ENCODE assay signal across 19 cellular contexts in the genomic region with DNA sequence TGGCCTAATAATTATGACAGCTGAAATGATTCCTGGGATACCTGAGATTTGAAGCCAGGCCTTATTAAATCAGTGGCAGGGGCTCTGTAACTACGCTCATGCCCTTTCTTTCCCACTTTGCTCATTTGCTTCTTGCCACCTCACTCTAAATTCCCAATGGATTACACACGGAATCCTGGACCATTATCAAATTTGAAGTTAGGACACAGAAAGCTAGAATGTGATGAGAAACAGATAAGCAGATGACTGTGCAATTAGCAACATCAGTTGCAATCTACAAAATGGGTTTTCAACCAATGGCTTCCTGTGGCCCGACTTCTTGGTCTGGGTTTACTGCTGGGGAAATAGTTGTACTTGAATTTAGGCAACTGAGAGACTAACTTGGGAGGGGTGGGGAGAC.
DNase-seq lines count a peak whose midpoint lies in the region; ATAC-seq and TF ChIP-seq lines count a peak whose summit lies in the region.
"Had no signal": no experiment of that assay in that cellular context is flagged by ENCODE, and none has a peak within 500 bp of the region (broad histone marks: within the 10 kb centered on the region; RNA-seq: fewer than 3 reads in every experiment).

No MANE protein-coding gene starts in this region.

- no peak overlapping the region for H3K18ac ChIP-seq in IMR-90 (ENCODE audit: low read depth, low read length)

- in situ Hi-C loops in IMR-90 (cut with MboI; ENCODE audit: low sequenced_read_pairs), result no loop called here

- intact Hi-C loops in IMR-90 (cut with micrococcal nuclease) (no loop called here), Right ventricle myocardium superior (cut with DNase I) (no loop called here)

- no peak overlapping the region for H2BK5ac ChIP-seq in IMR-90 (ENCODE audit: low read depth, low read length, poor library complexity, severe bottlenecking)

- WGBS in IMR-90 (ENCODE audit: extremely low coverage in 2 of 2, insufficient read length in 1 of 2), 2 experiments, result 83% methylated on average over 1 of the region's 3 CpGs; no CpG with 5 or more reads in 1 of the 2 experiments

- H2BK15ac ChIP-seq in IMR-90 (ENCODE audit: low read depth, low read length), result no peak overlapping the region

- H3K56ac ChIP-seq in IMR-90 (ENCODE audit: extremely low read depth, insufficient read depth, low read length), result no peak overlapping the region

- no peak for ATAC-seq in IMR-90 (ENCODE audit: low read depth)
- ATAC-seq in Right ventricle myocardium superior (ENCODE audit: poor library complexity), result no peak
- ATAC-seq: CD8-positive, alpha-beta T cell had no signal

- no peak for TF ChIP-seq RAD21 in IMR-90 (IDR thresholded peaks at IDR 0.05; ENCODE audit: low read length)

- dilution Hi-C loops in IMR-90 (cut with HindIII; ENCODE audit: low sequenced_read_pairs, unreplicated experiment), result no loop called here

- POLR2A ChIA-PET in IMR-90 (lab: Charles Lee; ENCODE audit: unreplicated experiment), result interaction anchor here (0.6 kb wide), 1 partner anchor 48 kb away, joined by 4 read pairs; no protein-coding TSS in a partner anchor

- H3K4me3 ChIP-seq in IMR-90 (ENCODE audit: insufficient read depth, low read depth, low read length) (no peak overlapping the region), foreskin fibroblast (ENCODE audit: low read depth in 1 of 2, low read length in 2 of 2) (no peak overlapping the region)
- H3K4me3 ChIP-seq in effector memory CD4-positive, alpha-beta T cell (ENCODE audit: insufficient read depth, low read depth, low read length, poor library complexity, severe bottlenecking), result no peak overlapping the region
- H3K4me3 ChIP-seq: BLaER1 treated with 17β-estradiol and CSF1 and Interleukin-3, amounts not matched to agents 10 nM and 100 nM; HAP-1 had no signal

- H2BK20ac ChIP-seq in IMR-90 (ENCODE audit: low read depth, low read length), result peak overlapping the region; percentile 31; the same call in 1 of the 2 replicates

- H3K36me3 ChIP-seq in IMR-90 (ENCODE audit: control insufficient read depth, insufficient read depth, low read length), result no peaks in the 10 kb centered on the region
- no peaks in the 10 kb centered on the region for H3K36me3 ChIP-seq in effector memory CD4-positive, alpha-beta T cell (ENCODE audit: control insufficient read depth, insufficient read depth, low read length)
- H3K36me3 ChIP-seq: BLaER1 treated with 17β-estradiol and CSF1 and Interleukin-3, amounts not matched to agents 10 nM and 100 nM; HAP-1 had no signal

- H4K8ac ChIP-seq in IMR-90 (ENCODE audit: low read depth in 2 of 2, low read length in 2 of 2), result no peak overlapping the region

- DNase-seq in Daoy (ENCODE audit: low read depth) (peak; percentile 57), IMR-90 (peak; percentile 33), amniotic epithelial cell (ENCODE audit: low read depth) (peak; percentile 44), foreskin fibroblast (peak; percentile 38 to 56), ecto neural progenitor cell (ENCODE audit: low spot score) (no peak), Right ventricle myocardium superior (no peak)
- DNase-seq in activated CD8-positive, alpha-beta memory T cell treated with anti-CD3 and anti-CD28 coated beads for 24 hours, result no peak
- DNase-seq in effector memory CD4-positive, alpha-beta T cell, result no peak
- DNase-seq: Calu3; CD8-positive, alpha-beta T cell; DMS53; Kasumi-1; NCI-H1092 treated with DMSO at 0.1 percent for 48 hours; NCI-H2081 treated with DMSO at 0.1 percent for 48 hours; NCI-H774; OCI-M1; SHP77 treated with DMSO at 0.1 percent for 48 hours had no signal

- H3K14ac ChIP-seq in IMR-90 (replicated peaks; ENCODE audit: low read depth, low read length), result 0 out of 2 replicates have a peak overlapping the region, but pooled peaks have one; percentile 2

- H2AK5ac ChIP-seq in IMR-90 (ENCODE audit: low read depth, low read length), result no peak overlapping the region

- CTCF ChIA-PET in IMR-90 (lab: Yijun Ruan, JAX), result no interaction called here

- H3K4me2 ChIP-seq in IMR-90 (ENCODE audit: low read depth, low read length), result no peak overlapping the region
- H3K4me2 ChIP-seq: BLaER1 treated with 17β-estradiol and CSF1 and Interleukin-3, amounts not matched to agents 10 nM and 100 nM had no signal

- no peaks in the 10 kb centered on the region for H4K20me1 ChIP-seq in IMR-90 (ENCODE audit: insufficient read depth, low read length)
- H4K20me1 ChIP-seq: BLaER1 treated with 17β-estradiol and CSF1 and Interleukin-3, amounts not matched to agents 10 nM and 100 nM had no signal

- TF ChIP-seq POLR2A in IMR-90 (IDR thresholded peaks at IDR 0.05; ENCODE audit: low read depth, low read length), result no peak

- no peaks in the 10 kb centered on the region for H3K27me3 ChIP-seq in IMR-90 (ENCODE audit: control insufficient read depth, insufficient read depth, low read length)
- H3K27me3 ChIP-seq in effector memory CD4-positive, alpha-beta T cell (replicated peaks; ENCODE audit: control insufficient read depth, insufficient read depth, low read length, poor library complexity, severe bottlenecking), result no peaks in the 10 kb centered on the region
- H3K27me3 ChIP-seq: BLaER1 treated with 17β-estradiol and CSF1 and Interleukin-3, amounts not matched to agents 10 nM and 100 nM had no signal

- H2AK9ac ChIP-seq in IMR-90 (replicated peaks; ENCODE audit: low read depth, low read length, poor library complexity), result no peak overlapping the region

- H4K91ac ChIP-seq in IMR-90 (ENCODE audit: insufficient read depth, low read depth, low read length), result no peak overlapping the region

- no peak overlapping the region for H2AFZ ChIP-seq in IMR-90 (replicated peaks; ENCODE audit: low read length, poor library complexity)

- TF ChIP-seq CTCF in IMR-90 (conservative IDR thresholded peaks at IDR 0.05; ENCODE audit: low read depth, low read length) (no peak), foreskin fibroblast (IDR thresholded peaks at IDR 0.05; ENCODE audit: low read depth, low read length) (no peak)

- H4K5ac ChIP-seq in IMR-90 (ENCODE audit: low read depth, low read length), result no peak overlapping the region

- 0 out of 2 replicates have a peak overlapping the region, but pooled peaks have one; percentile 6 for H2BK120ac ChIP-seq in IMR-90 (ENCODE audit: low read depth, low read length)

- H3K4me1 ChIP-seq in IMR-90 (ENCODE audit: control insufficient read depth, insufficient read depth, low read length), result peaks cover 4% of the 10 kb centered on the region
- H3K4me1 ChIP-seq in effector memory CD4-positive, alpha-beta T cell (ENCODE audit: control insufficient read depth, insufficient read depth, low read length, poor library complexity, severe bottlenecking), result no peaks in the 10 kb centered on the region
- H3K4me1 ChIP-seq: HAP-1 had no signal

- no TSS peak for BruUV-seq in IMR-90 (replicated peaks; lab: Mats Ljungman, UMichigan)

- H3K9me1 ChIP-seq in IMR-90 (ENCODE audit: insufficient read depth, low read length), result no peaks in the 10 kb centered on the region; the same call in 1 of the 2 replicates

- H3K9ac ChIP-seq in IMR-90 (ENCODE audit: low read depth, low read length), result no peak overlapping the region
- H3K9ac ChIP-seq: BLaER1 treated with 17β-estradiol and CSF1 and Interleukin-3, amounts not matched to agents 10 nM and 100 nM had no signal

- no peak overlapping the region for H3K23ac ChIP-seq in IMR-90 (ENCODE audit: low read depth, low read length)

- H3K79me1 ChIP-seq in IMR-90 (ENCODE audit: low read depth in 1 of 2, low read length in 2 of 2), result no peaks in the 10 kb centered on the region

- no peaks in the 10 kb centered on the region for H3K9me3 ChIP-seq in IMR-90 (ENCODE audit: control insufficient read depth, insufficient read depth, low read length)
- H3K9me3 ChIP-seq in effector memory CD4-positive, alpha-beta T cell (ENCODE audit: control insufficient read depth, low read length), result no peaks in the 10 kb centered on the region
- H3K9me3 ChIP-seq: BLaER1 treated with 17β-estradiol and CSF1 and Interleukin-3, amounts not matched to agents 10 nM and 100 nM; HAP-1 had no signal

- H3K4ac ChIP-seq in IMR-90 (ENCODE audit: low read depth, low read length), result no peak overlapping the region

- no peak overlapping the region for H3K27ac ChIP-seq in IMR-90 (ENCODE audit: insufficient read depth, low read length)
- H3K27ac ChIP-seq in effector memory CD4-positive, alpha-beta T cell (ENCODE audit: insufficient read depth, low read length, poor library complexity, severe bottlenecking), result no peak overlapping the region
- H3K27ac ChIP-seq: BLaER1 treated with 17β-estradiol and CSF1 and Interleukin-3, amounts not matched to agents 10 nM and 100 nM had no signal

TF ChIP-seq in IMR-90, 13 proteins besides CTCF, POLR2A, EP300 and RAD21 (continues in another document):
- TF ChIP-seq MAFK (IDR thresholded peaks at IDR 0.05; ENCODE audit: low read depth, low read length) (no peak), MAZ (IDR thresholded peaks at IDR 0.05; ENCODE audit: borderline replicate concordance, low read depth, low read length) (no peak), NFE2L2 (IDR thresholded peaks at IDR 0.05; ENCODE audit: low read depth, low read length) (no peak), CHD1 (IDR thresholded peaks at IDR 0.05; ENCODE audit: low read depth, low read length) (no peak), RCOR1 (IDR thresholded peaks at IDR 0.05; ENCODE audit: insufficient replicate concordance, low read length) (no peak), CEBPB (IDR thresholded peaks at IDR 0.05; ENCODE audit: low read depth, low read length) (no peak), FOS (IDR thresholded peaks at IDR 0.05; ENCODE audit: low read depth, low read length) (no peak), SMC3 (IDR thresholded peaks at IDR 0.05; ENCODE audit: low read depth, low read length) (no peak), MXI1 (IDR thresholded peaks at IDR 0.05; ENCODE audit: borderline replicate concordance, low read depth, low read length) (no peak)
- TF ChIP-seq, protein P1, sequence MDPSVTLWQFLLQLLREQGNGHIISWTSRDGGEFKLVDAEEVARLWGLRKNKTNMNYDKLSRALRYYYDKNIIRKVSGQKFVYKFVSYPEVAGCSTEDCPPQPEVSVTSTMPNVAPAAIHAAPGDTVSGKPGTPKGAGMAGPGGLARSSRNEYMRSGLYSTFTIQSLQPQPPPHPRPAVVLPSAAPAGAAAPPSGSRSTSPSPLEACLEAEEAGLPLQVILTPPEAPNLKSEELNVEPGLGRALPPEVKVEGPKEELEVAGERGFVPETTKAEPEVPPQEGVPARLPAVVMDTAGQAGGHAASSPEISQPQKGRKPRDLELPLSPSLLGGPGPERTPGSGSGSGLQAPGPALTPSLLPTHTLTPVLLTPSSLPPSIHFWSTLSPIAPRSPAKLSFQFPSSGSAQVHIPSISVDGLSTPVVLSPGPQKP (IDR thresholded peaks at IDR 0.05; ENCODE audit: borderline replicate concordance, low read depth, low read length), result no peak
- TF ChIP-seq, protein P2, sequence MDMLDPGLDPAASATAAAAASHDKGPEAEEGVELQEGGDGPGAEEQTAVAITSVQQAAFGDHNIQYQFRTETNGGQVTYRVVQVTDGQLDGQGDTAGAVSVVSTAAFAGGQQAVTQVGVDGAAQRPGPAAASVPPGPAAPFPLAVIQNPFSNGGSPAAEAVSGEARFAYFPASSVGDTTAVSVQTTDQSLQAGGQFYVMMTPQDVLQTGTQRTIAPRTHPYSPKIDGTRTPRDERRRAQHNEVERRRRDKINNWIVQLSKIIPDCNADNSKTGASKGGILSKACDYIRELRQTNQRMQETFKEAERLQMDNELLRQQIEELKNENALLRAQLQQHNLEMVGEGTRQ (IDR thresholded peaks at IDR 0.05; ENCODE audit: low read depth, low read length), result no peak

Comparison
In these comparisons a context has a peak if more than half of its experiments do, and no peak if none do; other contexts are left out.
1. DNase-seq: peak in Daoy (single experiment), IMR-90 (single experiment), amniotic epithelial cell (single experiment) and foreskin fibroblast (2 of 2); none in activated CD8-positive, alpha-beta memory T cell treated with anti-CD3 and anti-CD28 coated beads for 24 hours (single experiment), ecto neural progenitor cell (single experiment), Right ventricle myocardium superior (single experiment) and effector memory CD4-positive, alpha-beta T cell (0 of 3).